Comparison of ENCODE assay signal across 9 cellular contexts in genomic region chr12:27178723-27179398, GRCh38.
DNase-seq lines count a peak whose midpoint lies in the region; TF ChIP-seq lines count a peak whose summit lies in the region.
"Had no signal": no experiment of that assay in that cellular context is flagged by ENCODE, and none has a peak within 500 bp of the region (broad histone marks: within the 10 kb centered on the region; RNA-seq: fewer than 3 reads in every experiment).

No MANE protein-coding gene starts in this region.

- no peak for TF ChIP-seq CTCF in colonic mucosa (IDR thresholded peaks at IDR 0.05)

- H3K4me1 ChIP-seq in colonic mucosa = no peaks in the 10 kb centered on the region
- peaks cover 7 to 11% of the 10 kb centered on the region in 2 experiments for H3K4me1 ChIP-seq in trophoblast cell (ENCODE audit: control insufficient read depth in 1 of 2, insufficient read depth in 2 of 2, low read length in 2 of 2)

- WGBS in trophoblast cell (ENCODE audit: extremely low coverage, insufficient coverage, insufficient read length) = no CpG with 5 or more reads among the region's 2 CpGs

- peak overlapping the region; percentile 0 for H3K27ac ChIP-seq in colonic mucosa
- peak overlapping the region; percentile 92 for H3K27ac ChIP-seq in trophoblast cell (ENCODE audit: low read depth, low read length)

- peak overlapping the region; percentile 97 for H4K91ac ChIP-seq in trophoblast cell (ENCODE audit: low read depth, low read length)

- H4K12ac ChIP-seq in trophoblast cell (ENCODE audit: low read depth, low read length) = no peak overlapping the region

- peak overlapping the region; percentile 52 for H2AFZ ChIP-seq in trophoblast cell (ENCODE audit: insufficient read depth, low read length, poor library complexity)

- H3K9ac ChIP-seq in colonic mucosa (ENCODE audit: low read depth in 2 of 2, low read length in 2 of 2) (no peak overlapping the region), trophoblast cell (ENCODE audit: low read length) (no peak overlapping the region)

- no peak overlapping the region for H3K4me2 ChIP-seq in trophoblast cell (ENCODE audit: low read length)

- no peaks in the 10 kb centered on the region for H3K79me2 ChIP-seq in trophoblast cell (ENCODE audit: control insufficient read depth, insufficient read depth, low read length, poor library complexity)

- peak overlapping the region; percentile 89 for H3K14ac ChIP-seq in trophoblast cell (ENCODE audit: low read length)

- H3K23ac ChIP-seq in trophoblast cell (ENCODE audit: low read length) = no peak overlapping the region

- peak overlapping the region; percentile 92 for H2BK120ac ChIP-seq in trophoblast cell (ENCODE audit: insufficient read depth, low read length, poor library complexity)

- H3K9me3 ChIP-seq in colonic mucosa (no peaks in the 10 kb centered on the region), trophoblast cell (ENCODE audit: insufficient read depth, low read depth, low read length) (no peaks in the 10 kb centered on the region)

- H3K18ac ChIP-seq in trophoblast cell (ENCODE audit: low read length) = peak overlapping the region; percentile 86

- H2BK12ac ChIP-seq in trophoblast cell (ENCODE audit: low read length) = peak overlapping the region; percentile 93

- DNase-seq in M059J (ENCODE audit: low read depth) (peak; percentile 77), colonic mucosa (no peak), trophoblast cell (no peak), ecto neural progenitor cell (ENCODE audit: low spot score) (no peak), NCI-H1417 treated with DMSO at 0.1 percent for 48 hours (lab: John Stamatoyannopoulos, UW) (no peak), COLO668 (lab: John Stamatoyannopoulos, UW; ENCODE audit: unreplicated experiment) (no peak)
- DNase-seq in stimulated activated CD4-positive, alpha-beta T cell treated with anti-CD3 and anti-CD28 coated beads, Interleukin-4, amount 100 ng/mL, for 1 hour = no peak
- DNase-seq: NCI-H446 had no signal

- H3K79me1 ChIP-seq in trophoblast cell (ENCODE audit: low read length) = peaks cover 22% of the 10 kb centered on the region

- H3K36me3 ChIP-seq in colonic mucosa (no peaks in the 10 kb centered on the region), trophoblast cell (ENCODE audit: control insufficient read depth in 1 of 2, insufficient read depth in 2 of 2, low read length in 2 of 2) (no peaks in the 10 kb centered on the region)

- H4K8ac ChIP-seq in trophoblast cell (ENCODE audit: low read depth, low read length) = peak overlapping the region; percentile 70

- intact Hi-C loops in colonic mucosa (cut with DNase I) = no loop called here

- peak overlapping the region; percentile 15 for H2AK5ac ChIP-seq in trophoblast cell (ENCODE audit: low read length)

- H3K4ac ChIP-seq in trophoblast cell (ENCODE audit: low read depth, low read length) = peak overlapping the region; percentile 43

- H3K4me3 ChIP-seq in GM08714 (ENCODE audit: low read length) (peak overlapping the region; percentile 81), colonic mucosa (no peak overlapping the region), trophoblast cell (ENCODE audit: low read depth, low read length) (no peak overlapping the region)

- H2BK5ac ChIP-seq in trophoblast cell (ENCODE audit: low read depth, low read length, poor library complexity) = peak overlapping the region; percentile 74

- H3K27me3 ChIP-seq in colonic mucosa = no peaks in the 10 kb centered on the region
- no peaks in the 10 kb centered on the region for H3K27me3 ChIP-seq in trophoblast cell (ENCODE audit: insufficient read depth, low read length)
